ENCODE assay signal across 1 cellular context in the genomic region with DNA sequence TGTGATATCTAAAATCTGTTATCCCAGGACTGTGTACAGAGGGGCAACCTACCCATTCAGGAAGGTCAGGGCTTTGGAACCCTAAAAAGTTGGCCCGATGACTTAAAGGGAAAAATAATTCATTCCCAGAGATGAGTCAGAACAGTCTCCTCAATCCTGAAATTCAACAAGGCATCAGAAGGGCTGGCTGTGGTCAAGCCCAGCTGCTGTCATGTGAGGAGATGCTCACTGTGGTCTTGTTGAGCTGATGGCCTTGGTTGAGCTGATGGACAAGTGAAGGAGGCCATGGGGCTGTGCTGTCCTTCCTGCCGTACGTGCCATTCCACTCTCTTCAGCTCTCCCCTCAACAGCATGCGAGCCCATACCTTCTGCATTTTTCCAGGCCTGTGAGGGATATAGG.
TF ChIP-seq lines count a peak whose summit lies in the region.

No MANE protein-coding gene starts in this region.

TF ChIP-seq in GM12878, 131 proteins besides CTCF, POLR2A, EP300 and RAD21:
- TF ChIP-seq ZNF384 (IDR thresholded peaks at IDR 0.05; ENCODE audit: borderline replicate concordance, low read depth, low read length) (no peak), CREB1 (IDR thresholded peaks at IDR 0.05; ENCODE audit: low read depth) (no peak), CHD2 (IDR thresholded peaks at IDR 0.05; ENCODE audit: borderline replicate concordance, low read depth, low read length) (no peak), TCF12 (IDR thresholded peaks at IDR 0.05; ENCODE audit: low read depth, low read length) (no peak), CEBPB (IDR thresholded peaks at IDR 0.05; ENCODE audit: borderline replicate concordance in 1 of 2, low read depth in 2 of 2, low read length in 2 of 2) (no peak), CBX5 (IDR thresholded peaks at IDR 0.05; ENCODE audit: low read depth) (no peak), HCFC1 (IDR thresholded peaks at IDR 0.05; ENCODE audit: low read length) (no peak), SPI1 (IDR thresholded peaks at IDR 0.05; ENCODE audit: borderline replicate concordance, insufficient read depth, low read depth, low read length) (no peak), STAT3 (IDR thresholded peaks at IDR 0.05; ENCODE audit: low read depth, low read length) (no peak)
- TF ChIP-seq, protein P1, sequence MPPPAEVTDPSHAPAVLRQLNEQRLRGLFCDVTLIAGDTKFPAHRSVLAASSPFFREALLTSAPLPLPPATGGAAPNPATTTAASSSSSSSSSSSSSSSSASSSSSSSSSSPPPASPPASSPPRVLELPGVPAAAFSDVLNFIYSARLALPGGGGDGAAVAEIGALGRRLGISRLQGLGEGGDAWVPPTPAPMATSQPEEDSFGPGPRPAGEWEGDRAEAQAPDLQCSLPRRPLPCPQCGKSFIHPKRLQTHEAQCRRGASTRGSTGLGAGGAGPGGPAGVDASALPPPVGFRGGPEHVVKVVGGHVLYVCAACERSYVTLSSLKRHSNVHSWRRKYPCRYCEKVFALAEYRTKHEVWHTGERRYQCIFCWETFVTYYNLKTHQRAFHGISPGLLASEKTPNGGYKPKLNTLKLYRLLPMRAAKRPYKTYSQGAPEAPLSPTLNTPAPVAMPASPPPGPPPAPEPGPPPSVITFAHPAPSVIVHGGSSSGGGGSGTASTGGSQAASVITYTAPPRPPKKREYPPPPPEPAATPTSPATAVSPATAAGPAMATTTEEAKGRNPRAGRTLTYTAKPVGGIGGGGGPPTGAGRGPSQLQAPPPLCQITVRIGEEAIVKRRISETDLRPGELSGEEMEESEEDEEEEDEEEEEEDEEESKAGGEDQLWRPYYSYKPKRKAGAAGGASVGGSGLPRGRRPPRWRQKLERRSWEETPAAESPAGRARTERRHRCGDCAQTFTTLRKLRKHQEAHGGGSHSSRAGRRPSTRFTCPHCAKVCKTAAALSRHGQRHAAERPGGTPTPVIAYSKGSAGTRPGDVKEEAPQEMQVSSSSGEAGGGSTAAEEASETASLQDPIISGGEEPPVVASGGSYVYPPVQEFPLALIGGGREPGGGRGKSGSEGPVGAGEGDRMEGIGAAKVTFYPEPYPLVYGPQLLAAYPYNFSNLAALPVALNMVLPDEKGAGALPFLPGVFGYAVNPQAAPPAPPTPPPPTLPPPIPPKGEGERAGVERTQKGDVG (CRISPR knock-in tag; IDR thresholded peaks at IDR 0.05), result no peak
